Comparison of ENCODE assay signal across 8 cellular contexts in genomic region chr7:135170223-135170997, GRCh38.
A peak's percentile ranks its signal among the peaks of the same experiment; 100 is the strongest.
DNase-seq lines count a peak whose midpoint lies in the region; ATAC-seq and TF ChIP-seq lines count a peak whose summit lies in the region.

TSS of gene CYREN (minus strand) at chr7:135170707. CDS start at chr7:135168922, 1,785 bp downstream.

- ATAC-seq in GM18907 (IDR thresholded peaks at IDR 0.05; ENCODE audit: unreplicated experiment), result peak; percentile 80
- ATAC-seq in HG03159 (IDR thresholded peaks at IDR 0.05; ENCODE audit: unreplicated experiment), result peak; percentile 68

- TF ChIP-seq CTCF in WI38 (IDR thresholded peaks at IDR 0.05; ENCODE audit: low read depth, low read length) (peak; percentile 64), cardiac fibroblast (IDR thresholded peaks at IDR 0.05; ENCODE audit: low read depth, low read length) (peak; percentile 50)

- H3K4me3 ChIP-seq in WI38 (ENCODE audit: low read depth, low read length) (peak within 1 kb of the TSS; percentile 84), cardiac fibroblast (replicated peaks in 1 of 2; ENCODE audit: low read depth in 2 of 2, low read length in 2 of 2) (peak within 1 kb of the TSS; percentile 76 to 82)

- DNase-seq in AG08395 (ENCODE audit: low spot score) (peak; percentile 96), NCI-H2227 (lab: John Stamatoyannopoulos, UW; ENCODE audit: unreplicated experiment) (peak; percentile 94), cardiac fibroblast (ENCODE audit: low read depth in 2 of 2) (peak; percentile 95 to 97), iris pigment epithelial cell (ENCODE audit: low read depth) (peak; percentile 94)
- DNase-seq in stimulated activated CD4-positive, alpha-beta T cell treated with anti-CD3 and anti-CD28 coated beads, Interleukin-12 subunit alpha, Interleukin-12 subunit beta, amount 100 ng/mL, for 4 hours, result peak; percentile 92

Comparison
In these comparisons a context has a peak if more than half of its experiments do, and no peak if none do; other contexts are left out.
1. Peak in every context shown above with its lines: DNase-seq, ATAC-seq and H3K4me3 ChIP-seq.